ENCODE assay signal across 2 cellular contexts in the genomic region with DNA sequence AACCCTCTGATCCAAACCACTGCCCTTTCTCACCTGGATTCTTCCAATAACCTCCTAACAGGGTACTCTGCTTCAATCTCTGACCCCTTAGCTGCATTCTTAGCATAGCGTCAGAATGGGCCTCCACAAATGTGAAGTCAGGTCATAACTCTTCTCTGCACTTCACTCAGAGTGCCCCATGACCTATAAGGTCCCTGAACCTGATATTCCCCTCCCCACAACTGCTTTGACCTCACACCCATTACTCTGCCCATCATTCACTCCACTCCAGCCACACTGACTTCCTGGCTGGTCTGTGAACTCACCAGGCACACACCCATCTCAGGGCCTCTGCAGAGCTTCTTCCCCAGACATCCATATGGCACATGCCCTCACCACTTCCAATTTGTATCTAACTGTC.
TF ChIP-seq lines count a peak whose summit lies in the region.

No MANE protein-coding gene starts in this region.

TF ChIP-seq in GM23338, 12 proteins besides CTCF, POLR2A, EP300 and RAD21 (continues in another document):
- TF ChIP-seq, protein P1, sequence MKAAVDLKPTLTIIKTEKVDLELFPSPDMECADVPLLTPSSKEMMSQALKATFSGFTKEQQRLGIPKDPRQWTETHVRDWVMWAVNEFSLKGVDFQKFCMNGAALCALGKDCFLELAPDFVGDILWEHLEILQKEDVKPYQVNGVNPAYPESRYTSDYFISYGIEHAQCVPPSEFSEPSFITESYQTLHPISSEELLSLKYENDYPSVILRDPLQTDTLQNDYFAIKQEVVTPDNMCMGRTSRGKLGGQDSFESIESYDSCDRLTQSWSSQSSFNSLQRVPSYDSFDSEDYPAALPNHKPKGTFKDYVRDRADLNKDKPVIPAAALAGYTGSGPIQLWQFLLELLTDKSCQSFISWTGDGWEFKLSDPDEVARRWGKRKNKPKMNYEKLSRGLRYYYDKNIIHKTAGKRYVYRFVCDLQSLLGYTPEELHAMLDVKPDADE (IDR thresholded peaks at IDR 0.05): no peak
- no peak for TF ChIP-seq POLR2AphosphoS5 (IDR thresholded peaks at IDR 0.05; ENCODE audit: low read depth)
- no peak for TF ChIP-seq EZH2phosphoT487 (IDR thresholded peaks at IDR 0.05; ENCODE audit: unreplicated experiment)
- TF ChIP-seq, protein P2, sequence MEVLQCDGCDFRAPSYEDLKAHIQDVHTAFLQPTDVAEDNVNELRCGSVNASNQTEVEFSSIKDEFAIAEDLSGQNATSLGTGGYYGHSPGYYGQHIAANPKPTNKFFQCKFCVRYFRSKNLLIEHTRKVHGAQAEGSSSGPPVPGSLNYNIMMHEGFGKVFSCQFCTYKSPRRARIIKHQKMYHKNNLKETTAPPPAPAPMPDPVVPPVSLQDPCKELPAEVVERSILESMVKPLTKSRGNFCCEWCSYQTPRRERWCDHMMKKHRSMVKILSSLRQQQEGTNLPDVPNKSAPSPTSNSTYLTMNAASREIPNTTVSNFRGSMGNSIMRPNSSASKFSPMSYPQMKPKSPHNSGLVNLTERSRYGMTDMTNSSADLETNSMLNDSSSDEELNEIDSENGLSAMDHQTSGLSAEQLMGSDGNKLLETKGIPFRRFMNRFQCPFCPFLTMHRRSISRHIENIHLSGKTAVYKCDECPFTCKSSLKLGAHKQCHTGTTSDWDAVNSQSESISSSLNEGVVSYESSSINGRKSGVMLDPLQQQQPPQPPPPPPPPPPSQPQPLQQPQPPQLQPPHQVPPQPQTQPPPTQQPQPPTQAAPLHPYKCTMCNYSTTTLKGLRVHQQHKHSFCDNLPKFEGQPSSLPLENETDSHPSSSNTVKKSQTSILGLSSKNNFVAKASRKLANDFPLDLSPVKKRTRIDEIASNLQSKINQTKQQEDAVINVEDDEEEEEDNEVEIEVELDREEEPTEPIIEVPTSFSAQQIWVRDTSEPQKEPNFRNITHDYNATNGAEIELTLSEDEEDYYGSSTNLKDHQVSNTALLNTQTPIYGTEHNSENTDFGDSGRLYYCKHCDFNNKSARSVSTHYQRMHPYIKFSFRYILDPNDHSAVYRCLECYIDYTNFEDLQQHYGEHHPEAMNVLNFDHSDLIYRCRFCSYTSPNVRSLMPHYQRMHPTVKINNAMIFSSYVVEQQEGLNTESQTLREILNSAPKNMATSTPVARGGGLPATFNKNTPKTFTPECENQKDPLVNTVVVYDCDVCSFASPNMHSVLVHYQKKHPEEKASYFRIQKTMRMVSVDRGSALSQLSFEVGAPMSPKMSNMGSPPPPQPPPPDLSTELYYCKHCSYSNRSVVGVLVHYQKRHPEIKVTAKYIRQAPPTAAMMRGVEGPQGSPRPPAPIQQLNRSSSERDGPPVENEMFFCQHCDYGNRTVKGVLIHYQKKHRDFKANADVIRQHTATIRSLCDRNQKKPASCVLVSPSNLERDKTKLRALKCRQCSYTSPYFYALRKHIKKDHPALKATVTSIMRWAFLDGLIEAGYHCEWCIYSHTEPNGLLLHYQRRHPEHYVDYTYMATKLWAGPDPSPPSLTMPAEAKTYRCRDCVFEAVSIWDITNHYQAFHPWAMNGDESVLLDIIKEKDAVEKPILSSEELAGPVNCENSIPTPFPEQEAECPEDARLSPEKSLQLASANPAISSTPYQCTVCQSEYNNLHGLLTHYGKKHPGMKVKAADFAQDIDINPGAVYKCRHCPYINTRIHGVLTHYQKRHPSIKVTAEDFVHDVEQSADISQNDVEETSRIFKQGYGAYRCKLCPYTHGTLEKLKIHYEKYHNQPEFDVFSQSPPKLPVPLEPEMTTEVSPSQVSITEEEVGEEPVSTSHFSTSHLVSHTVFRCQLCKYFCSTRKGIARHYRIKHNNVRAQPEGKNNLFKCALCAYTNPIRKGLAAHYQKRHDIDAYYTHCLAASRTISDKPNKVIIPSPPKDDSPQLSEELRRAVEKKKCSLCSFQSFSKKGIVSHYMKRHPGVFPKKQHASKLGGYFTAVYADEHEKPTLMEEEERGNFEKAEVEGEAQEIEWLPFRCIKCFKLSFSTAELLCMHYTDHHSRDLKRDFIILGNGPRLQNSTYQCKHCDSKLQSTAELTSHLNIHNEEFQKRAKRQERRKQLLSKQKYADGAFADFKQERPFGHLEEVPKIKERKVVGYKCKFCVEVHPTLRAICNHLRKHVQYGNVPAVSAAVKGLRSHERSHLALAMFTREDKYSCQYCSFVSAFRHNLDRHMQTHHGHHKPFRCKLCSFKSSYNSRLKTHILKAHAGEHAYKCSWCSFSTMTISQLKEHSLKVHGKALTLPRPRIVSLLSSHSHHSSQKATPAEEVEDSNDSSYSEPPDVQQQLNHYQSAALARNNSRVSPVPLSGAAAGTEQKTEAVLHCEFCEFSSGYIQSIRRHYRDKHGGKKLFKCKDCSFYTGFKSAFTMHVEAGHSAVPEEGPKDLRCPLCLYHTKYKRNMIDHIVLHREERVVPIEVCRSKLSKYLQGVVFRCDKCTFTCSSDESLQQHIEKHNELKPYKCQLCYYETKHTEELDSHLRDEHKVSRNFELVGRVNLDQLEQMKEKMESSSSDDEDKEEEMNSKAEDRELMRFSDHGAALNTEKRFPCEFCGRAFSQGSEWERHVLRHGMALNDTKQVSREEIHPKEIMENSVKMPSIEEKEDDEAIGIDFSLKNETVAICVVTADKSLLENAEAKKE (CRISPR knock-in tag; IDR thresholded peaks at IDR 0.05): no peak
- TF ChIP-seq NANOG (IDR thresholded peaks at IDR 0.05; ENCODE audit: borderline replicate concordance): no peak
- TF ChIP-seq STAT1 (IDR thresholded peaks at IDR 0.05; ENCODE audit: unreplicated experiment): no peak
- TF ChIP-seq CREB1 (CRISPR knock-in tag; IDR thresholded peaks at IDR 0.05; ENCODE audit: low read depth): no peak
- TF ChIP-seq ZNF331 (CRISPR knock-in tag; IDR thresholded peaks at IDR 0.05; ENCODE audit: low read depth): no peak
- no peak for TF ChIP-seq EZH2 (IDR thresholded peaks at IDR 0.05; ENCODE audit: low read depth, unreplicated experiment)
- TF ChIP-seq, protein P3, sequence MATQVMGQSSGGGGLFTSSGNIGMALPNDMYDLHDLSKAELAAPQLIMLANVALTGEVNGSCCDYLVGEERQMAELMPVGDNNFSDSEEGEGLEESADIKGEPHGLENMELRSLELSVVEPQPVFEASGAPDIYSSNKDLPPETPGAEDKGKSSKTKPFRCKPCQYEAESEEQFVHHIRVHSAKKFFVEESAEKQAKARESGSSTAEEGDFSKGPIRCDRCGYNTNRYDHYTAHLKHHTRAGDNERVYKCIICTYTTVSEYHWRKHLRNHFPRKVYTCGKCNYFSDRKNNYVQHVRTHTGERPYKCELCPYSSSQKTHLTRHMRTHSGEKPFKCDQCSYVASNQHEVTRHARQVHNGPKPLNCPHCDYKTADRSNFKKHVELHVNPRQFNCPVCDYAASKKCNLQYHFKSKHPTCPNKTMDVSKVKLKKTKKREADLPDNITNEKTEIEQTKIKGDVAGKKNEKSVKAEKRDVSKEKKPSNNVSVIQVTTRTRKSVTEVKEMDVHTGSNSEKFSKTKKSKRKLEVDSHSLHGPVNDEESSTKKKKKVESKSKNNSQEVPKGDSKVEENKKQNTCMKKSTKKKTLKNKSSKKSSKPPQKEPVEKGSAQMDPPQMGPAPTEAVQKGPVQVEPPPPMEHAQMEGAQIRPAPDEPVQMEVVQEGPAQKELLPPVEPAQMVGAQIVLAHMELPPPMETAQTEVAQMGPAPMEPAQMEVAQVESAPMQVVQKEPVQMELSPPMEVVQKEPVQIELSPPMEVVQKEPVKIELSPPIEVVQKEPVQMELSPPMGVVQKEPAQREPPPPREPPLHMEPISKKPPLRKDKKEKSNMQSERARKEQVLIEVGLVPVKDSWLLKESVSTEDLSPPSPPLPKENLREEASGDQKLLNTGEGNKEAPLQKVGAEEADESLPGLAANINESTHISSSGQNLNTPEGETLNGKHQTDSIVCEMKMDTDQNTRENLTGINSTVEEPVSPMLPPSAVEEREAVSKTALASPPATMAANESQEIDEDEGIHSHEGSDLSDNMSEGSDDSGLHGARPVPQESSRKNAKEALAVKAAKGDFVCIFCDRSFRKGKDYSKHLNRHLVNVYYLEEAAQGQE (IDR thresholded peaks at IDR 0.05; ENCODE audit: unreplicated experiment): no peak

TF ChIP-seq in WTC11, 78 proteins besides CTCF, POLR2A, EP300 and RAD21 (continued from another document and continues in another):
- TF ChIP-seq, protein P4, sequence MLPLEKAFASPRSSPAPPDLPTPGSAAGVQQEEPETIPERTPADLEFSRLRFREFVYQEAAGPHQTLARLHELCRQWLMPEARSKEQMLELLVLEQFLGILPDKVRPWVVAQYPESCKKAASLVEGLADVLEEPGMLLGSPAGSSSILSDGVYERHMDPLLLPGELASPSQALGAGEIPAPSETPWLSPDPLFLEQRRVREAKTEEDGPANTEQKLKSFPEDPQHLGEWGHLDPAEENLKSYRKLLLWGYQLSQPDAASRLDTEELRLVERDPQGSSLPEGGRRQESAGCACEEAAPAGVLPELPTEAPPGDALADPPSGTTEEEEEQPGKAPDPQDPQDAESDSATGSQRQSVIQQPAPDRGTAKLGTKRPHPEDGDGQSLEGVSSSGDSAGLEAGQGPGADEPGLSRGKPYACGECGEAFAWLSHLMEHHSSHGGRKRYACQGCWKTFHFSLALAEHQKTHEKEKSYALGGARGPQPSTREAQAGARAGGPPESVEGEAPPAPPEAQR (CRISPR knock-in tag; IDR thresholded peaks at IDR 0.05): no peak
- no peak for TF ChIP-seq TP53 (CRISPR knock-in tag; IDR thresholded peaks at IDR 0.05)
- no peak for TF ChIP-seq PRRX2 (CRISPR knock-in tag; IDR thresholded peaks at IDR 0.05)
- no peak for TF ChIP-seq ETV6 (CRISPR knock-in tag; IDR thresholded peaks at IDR 0.05)
- no peak for TF ChIP-seq KAT7 (CRISPR knock-in tag; IDR thresholded peaks at IDR 0.05; ENCODE audit: borderline replicate concordance)
- TF ChIP-seq, protein P5, sequence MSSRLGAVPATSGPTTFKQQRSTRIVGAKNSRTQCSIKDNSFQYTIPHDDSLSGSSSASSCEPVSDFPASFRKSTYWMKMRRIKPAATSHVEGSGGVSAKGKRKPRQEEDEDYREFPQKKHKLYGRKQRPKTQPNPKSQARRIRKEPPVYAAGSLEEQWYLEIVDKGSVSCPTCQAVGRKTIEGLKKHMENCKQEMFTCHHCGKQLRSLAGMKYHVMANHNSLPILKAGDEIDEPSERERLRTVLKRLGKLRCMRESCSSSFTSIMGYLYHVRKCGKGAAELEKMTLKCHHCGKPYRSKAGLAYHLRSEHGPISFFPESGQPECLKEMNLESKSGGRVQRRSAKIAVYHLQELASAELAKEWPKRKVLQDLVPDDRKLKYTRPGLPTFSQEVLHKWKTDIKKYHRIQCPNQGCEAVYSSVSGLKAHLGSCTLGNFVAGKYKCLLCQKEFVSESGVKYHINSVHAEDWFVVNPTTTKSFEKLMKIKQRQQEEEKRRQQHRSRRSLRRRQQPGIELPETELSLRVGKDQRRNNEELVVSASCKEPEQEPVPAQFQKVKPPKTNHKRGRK (CRISPR knock-in tag; IDR thresholded peaks at IDR 0.05; ENCODE audit: borderline replicate concordance): no peak
- TF ChIP-seq ELF4 (CRISPR knock-in tag; IDR thresholded peaks at IDR 0.05; ENCODE audit: low read depth): no peak
- TF ChIP-seq, protein P6, sequence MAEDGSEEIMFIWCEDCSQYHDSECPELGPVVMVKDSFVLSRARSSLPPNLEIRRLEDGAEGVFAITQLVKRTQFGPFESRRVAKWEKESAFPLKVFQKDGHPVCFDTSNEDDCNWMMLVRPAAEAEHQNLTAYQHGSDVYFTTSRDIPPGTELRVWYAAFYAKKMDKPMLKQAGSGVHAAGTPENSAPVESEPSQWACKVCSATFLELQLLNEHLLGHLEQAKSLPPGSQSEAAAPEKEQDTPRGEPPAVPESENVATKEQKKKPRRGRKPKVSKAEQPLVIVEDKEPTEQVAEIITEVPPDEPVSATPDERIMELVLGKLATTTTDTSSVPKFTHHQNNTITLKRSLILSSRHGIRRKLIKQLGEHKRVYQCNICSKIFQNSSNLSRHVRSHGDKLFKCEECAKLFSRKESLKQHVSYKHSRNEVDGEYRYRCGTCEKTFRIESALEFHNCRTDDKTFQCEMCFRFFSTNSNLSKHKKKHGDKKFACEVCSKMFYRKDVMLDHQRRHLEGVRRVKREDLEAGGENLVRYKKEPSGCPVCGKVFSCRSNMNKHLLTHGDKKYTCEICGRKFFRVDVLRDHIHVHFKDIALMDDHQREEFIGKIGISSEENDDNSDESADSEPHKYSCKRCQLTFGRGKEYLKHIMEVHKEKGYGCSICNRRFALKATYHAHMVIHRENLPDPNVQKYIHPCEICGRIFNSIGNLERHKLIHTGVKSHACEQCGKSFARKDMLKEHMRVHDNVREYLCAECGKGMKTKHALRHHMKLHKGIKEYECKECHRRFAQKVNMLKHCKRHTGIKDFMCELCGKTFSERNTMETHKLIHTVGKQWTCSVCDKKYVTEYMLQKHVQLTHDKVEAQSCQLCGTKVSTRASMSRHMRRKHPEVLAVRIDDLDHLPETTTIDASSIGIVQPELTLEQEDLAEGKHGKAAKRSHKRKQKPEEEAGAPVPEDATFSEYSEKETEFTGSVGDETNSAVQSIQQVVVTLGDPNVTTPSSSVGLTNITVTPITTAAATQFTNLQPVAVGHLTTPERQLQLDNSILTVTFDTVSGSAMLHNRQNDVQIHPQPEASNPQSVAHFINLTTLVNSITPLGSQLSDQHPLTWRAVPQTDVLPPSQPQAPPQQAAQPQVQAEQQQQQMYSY (CRISPR knock-in tag; IDR thresholded peaks at IDR 0.05): no peak
- TF ChIP-seq, protein P7, sequence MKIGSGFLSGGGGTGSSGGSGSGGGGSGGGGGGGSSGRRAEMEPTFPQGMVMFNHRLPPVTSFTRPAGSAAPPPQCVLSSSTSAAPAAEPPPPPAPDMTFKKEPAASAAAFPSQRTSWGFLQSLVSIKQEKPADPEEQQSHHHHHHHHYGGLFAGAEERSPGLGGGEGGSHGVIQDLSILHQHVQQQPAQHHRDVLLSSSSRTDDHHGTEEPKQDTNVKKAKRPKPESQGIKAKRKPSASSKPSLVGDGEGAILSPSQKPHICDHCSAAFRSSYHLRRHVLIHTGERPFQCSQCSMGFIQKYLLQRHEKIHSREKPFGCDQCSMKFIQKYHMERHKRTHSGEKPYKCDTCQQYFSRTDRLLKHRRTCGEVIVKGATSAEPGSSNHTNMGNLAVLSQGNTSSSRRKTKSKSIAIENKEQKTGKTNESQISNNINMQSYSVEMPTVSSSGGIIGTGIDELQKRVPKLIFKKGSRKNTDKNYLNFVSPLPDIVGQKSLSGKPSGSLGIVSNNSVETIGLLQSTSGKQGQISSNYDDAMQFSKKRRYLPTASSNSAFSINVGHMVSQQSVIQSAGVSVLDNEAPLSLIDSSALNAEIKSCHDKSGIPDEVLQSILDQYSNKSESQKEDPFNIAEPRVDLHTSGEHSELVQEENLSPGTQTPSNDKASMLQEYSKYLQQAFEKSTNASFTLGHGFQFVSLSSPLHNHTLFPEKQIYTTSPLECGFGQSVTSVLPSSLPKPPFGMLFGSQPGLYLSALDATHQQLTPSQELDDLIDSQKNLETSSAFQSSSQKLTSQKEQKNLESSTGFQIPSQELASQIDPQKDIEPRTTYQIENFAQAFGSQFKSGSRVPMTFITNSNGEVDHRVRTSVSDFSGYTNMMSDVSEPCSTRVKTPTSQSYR (CRISPR knock-in tag; IDR thresholded peaks at IDR 0.05): no peak
